ENCODE assay signal across 9 cellular contexts in genomic region chr6:105459049-105459448, GRCh38. TPM values are rescaled to one million over a fixed set of nuclear protein-coding genes. Genes with fewer than 3 reads are reported as not detected.
A peak's percentile ranks its signal among the peaks of the same experiment; 100 is the strongest.
DNase-seq lines count a peak whose midpoint lies in the region; ATAC-seq, FAIRE-seq and TF ChIP-seq lines count a peak whose summit lies in the region.
"Had no signal": no experiment of that assay in that cellular context is flagged by ENCODE, and none has a peak within 500 bp of the region (broad histone marks: within the 10 kb centered on the region; RNA-seq: fewer than 3 reads in every experiment).

No MANE protein-coding gene starts in this region.

- peak; percentile 9 for DNase-seq in stimulated activated CD4-positive, alpha-beta T cell treated with anti-CD3 and anti-CD28 coated beads, Interleukin-1b, Interleukin-23, amount 100 ng/mL, for 48 hours
- no peak for DNase-seq in stimulated activated CD4-positive, alpha-beta T cell treated with anti-CD3 and anti-CD28 coated beads, Interleukin-12 subunit alpha, Interleukin-12 subunit beta, amount 100 ng/mL, for 4 hours
- DNase-seq in activated CD8-positive, alpha-beta memory T cell treated with anti-CD3 and anti-CD28 coated beads, Interleukin-2, amount 50 U/mL, for 4 hours: peak; percentile 19
- DNase-seq in frontal cortex (ENCODE audit: low spot score in 2 of 2) (no peak), NCI-H2171 (lab: John Stamatoyannopoulos, UW) (no peak), vagina (ENCODE audit: extremely low spot score in 2 of 2) (no peak), DMS 273 (lab: John Stamatoyannopoulos, UW; ENCODE audit: unreplicated experiment) (no peak)

- ATAC-seq in HG02981 (IDR thresholded peaks at IDR 0.05; ENCODE audit: unreplicated experiment): peak; percentile 93

- no peak for FAIRE-seq in frontal cortex (lab: Jason Lieb, UNC)

- H3K9me3 ChIP-seq in vagina: peaks cover 8% of the 10 kb centered on the region

- TF ChIP-seq POLR2A in vagina (IDR thresholded peaks at IDR 0.05): no peak

- no peak for TF ChIP-seq CTCF in vagina (IDR thresholded peaks at IDR 0.05)

- intact Hi-C loops in vagina (cut with DNase I): no loop called here

- H3K36me3 ChIP-seq in vagina: no peaks in the 10 kb centered on the region

- no peaks in the 10 kb centered on the region for H3K27me3 ChIP-seq in vagina

- H3K4me3 ChIP-seq in vagina: no peak overlapping the region
- H3K4me3 ChIP-seq: SK-N-MC had no signal

- no peak overlapping the region for H3K27ac ChIP-seq in vagina
- H3K27ac ChIP-seq: SK-N-MC had no signal

- no peaks in the 10 kb centered on the region for H3K4me1 ChIP-seq in vagina

RNA-seq across cellular contexts. Expression of gene PREP, which starts 56.2 kb away (rescaled TPM):
- total RNA-seq in frontal cortex (33.0 TPM), vagina (19.2 TPM)

Comparison
In these comparisons a context has a peak if more than half of its experiments do, and no peak if none do; other contexts are left out.
1. DNase-seq: peak in stimulated activated CD4-positive, alpha-beta T cell treated with anti-CD3 and anti-CD28 coated beads, Interleukin-1b, Interleukin-23, amount 100 ng/mL, for 48 hours (single experiment) and activated CD8-positive, alpha-beta memory T cell treated with anti-CD3 and anti-CD28 coated beads, Interleukin-2, amount 50 U/mL, for 4 hours (single experiment); none in stimulated activated CD4-positive, alpha-beta T cell treated with anti-CD3 and anti-CD28 coated beads, Interleukin-12 subunit alpha, Interleukin-12 subunit beta, amount 100 ng/mL, for 4 hours (single experiment), frontal cortex (0 of 2), NCI-H2171 (single experiment), vagina (0 of 2) and DMS 273 (single experiment).